19 cellular contexts compared by ENCODE assay signal in genomic region chr22:20001082-20001638, GRCh38. TPM values are rescaled to one million over a fixed set of nuclear protein-coding genes. Genes with fewer than 3 reads are reported as not detected.
DNase-seq lines count a peak whose midpoint lies in the region; TF ChIP-seq lines count a peak whose summit lies in the region.
"Had no signal": no experiment of that assay in that cellular context is flagged by ENCODE, and none has a peak within 500 bp of the region (broad histone marks: within the 10 kb centered on the region; RNA-seq: fewer than 3 reads in every experiment).

No MANE protein-coding gene starts in this region.

- intact Hi-C loops in activated CD4-positive, alpha-beta T cell treated with anti-CD3 and anti-CD28 coated beads, Interleukin-2, amount 10 ng/mL, durations not matched to agents 24 days and 14 days (cut with micrococcal nuclease) = no loop called here

- peak overlapping the region in 4 of 5 experiments; percentile 49 to 95 (median 92) for H3K27ac Mint-ChIP-seq in brain
- no peak overlapping the region for H3K27ac Mint-ChIP-seq in activated CD4-positive, alpha-beta T cell treated with anti-CD3 and anti-CD28 coated beads, Interleukin-2, amount 10 ng/mL, durations not matched to agents 24 days and 14 days
- H3K27ac Mint-ChIP-seq: stimulated activated memory B cell treated with anti-CD40 and anti-IgM and Interleukin-4, amounts not matched to agents 10 μg/mL and 1 μg/mL and 100 μg/mL, for 72 hours; T-helper 1 cell treated with Interleukin-12 subunit alpha and Interleukin-12 subunit beta and Interleukin-4 antibody, amounts not matched to agents 30 μg/mL and 1 μg/mL, for 36 hours had no signal

- no peak overlapping the region for H3K4me3 Mint-ChIP-seq in brain
- no peak overlapping the region for H3K4me3 Mint-ChIP-seq in activated CD4-positive, alpha-beta T cell treated with anti-CD3 and anti-CD28 coated beads, Interleukin-2, amount 10 ng/mL, durations not matched to agents 24 days and 14 days
- H3K4me3 Mint-ChIP-seq: CD8-positive, alpha-beta memory T cell; stimulated activated memory B cell treated with anti-CD40 and anti-IgM and Interleukin-4, amounts not matched to agents 10 μg/mL and 1 μg/mL and 100 μg/mL, for 72 hours; T-helper 1 cell treated with Interleukin-12 subunit alpha and Interleukin-12 subunit beta and Interleukin-4 antibody, amounts not matched to agents 30 μg/mL and 1 μg/mL, for 36 hours had no signal

- H3K4me1 Mint-ChIP-seq in brain = peaks cover 71% of the 10 kb centered on the region
- no peaks in the 10 kb centered on the region for H3K4me1 Mint-ChIP-seq in activated CD4-positive, alpha-beta T cell treated with anti-CD3 and anti-CD28 coated beads, Interleukin-2, amount 10 ng/mL, durations not matched to agents 24 days and 14 days
- H3K4me1 Mint-ChIP-seq: CD8-positive, alpha-beta memory T cell; stimulated activated memory B cell treated with anti-CD40 and anti-IgM and Interleukin-4, amounts not matched to agents 10 μg/mL and 1 μg/mL and 100 μg/mL, for 72 hours had no signal

- TF ChIP-seq CTCF in brain (conservative IDR thresholded peaks at IDR 0.05) = no peak

- DNase-seq in KBM-7 (peak; percentile 38), left kidney (ENCODE audit: low read depth, low spot score) (peak; percentile 32), NCI-H146 treated with DMSO at 0.1 percent for 48 hours (lab: John Stamatoyannopoulos, UW; ENCODE audit: unreplicated experiment) (no peak)
- no peak for DNase-seq in stimulated activated naive CD4-positive, alpha-beta T cell (lab: John Stamatoyannopoulos, UW)
- DNase-seq in activated CD4-positive, alpha-beta T cell treated with anti-CD3 and anti-CD28 coated beads, Interleukin-2, amount 10 ng/mL, durations not matched to agents 24 days and 14 days = no peak
- DNase-seq: activated CD4-positive, alpha-beta T cell treated with anti-CD3 and anti-CD28 coated beads, Interleukin-2, amount 50 U/mL, for 48 hours; activated naive CD4-positive, alpha-beta T cell; activated T-cell treated with anti-CD3 and anti-CD28 coated beads, Interleukin-2, amount 50 U/mL, for 1 hour; lower lobe of right lung; NCI-H1092 treated with DMSO at 0.1 percent for 48 hours; NCI-H510A; NK-92 treated with Interleukin-12 subunit alpha and Interleukin-12 subunit beta, amount 100 ng/mL, for 24 hours; ovary; Peyer's patch had no signal

- peaks cover 35% of the 10 kb centered on the region for H3K36me3 Mint-ChIP-seq in brain
- H3K36me3 Mint-ChIP-seq in activated CD4-positive, alpha-beta T cell treated with anti-CD3 and anti-CD28 coated beads, Interleukin-2, amount 10 ng/mL, durations not matched to agents 24 days and 14 days (ENCODE audit: low read depth) = no peaks in the 10 kb centered on the region

- no peaks in the 10 kb centered on the region for H3K27me3 Mint-ChIP-seq in brain
- H3K27me3 Mint-ChIP-seq in activated CD4-positive, alpha-beta T cell treated with anti-CD3 and anti-CD28 coated beads, Interleukin-2, amount 10 ng/mL, durations not matched to agents 24 days and 14 days = peaks cover 18% of the 10 kb centered on the region
- H3K27me3 Mint-ChIP-seq: stimulated activated memory B cell treated with anti-CD40 and anti-IgM and Interleukin-4, amounts not matched to agents 10 μg/mL and 1 μg/mL and 100 μg/mL, for 72 hours had no signal

- H3K27ac ChIP-seq in temporal lobe (ENCODE audit: low read depth, low read length) = peak overlapping the region; percentile 20
- H3K27ac ChIP-seq: ovary, Peyer's patch had no signal

- in situ Hi-C loops in KBM-7 (cut with MboI; ENCODE audit: low pct_unique_long_range_greater_than_20kb, low sequenced_read_pairs) = loop anchor here (25.0 kb wide), 1 partner anchor 89 kb away; no protein-coding TSS in a partner anchor

- H3K9me3 Mint-ChIP-seq in brain = peaks cover 22 to 31% (median 25%) of the 10 kb centered on the region in 5 experiments
- peaks cover 16% of the 10 kb centered on the region for H3K9me3 Mint-ChIP-seq in activated CD4-positive, alpha-beta T cell treated with anti-CD3 and anti-CD28 coated beads, Interleukin-2, amount 10 ng/mL, durations not matched to agents 24 days and 14 days

RNA-seq across cellular contexts. Expression of gene ARVCF, which starts 15.5 kb away (rescaled TPM):
- 43.9 TPM for polyA plus RNA-seq in brain (ENCODE audit: insufficient read depth, low read depth, low replicate concordance)
- total RNA-seq in temporal lobe = 48.9 TPM
- total RNA-seq in activated CD4-positive, alpha-beta T cell treated with anti-CD3 and anti-CD28 coated beads, Interleukin-2, amount 10 ng/mL, durations not matched to agents 24 days and 14 days = 2.6 and 4.1 TPM in 2 replicates

RNA-seq across cellular contexts. Expression of gene TANGO2, which starts 19.8 kb away (rescaled TPM):
- polyA plus RNA-seq in brain (ENCODE audit: insufficient read depth, low read depth, low replicate concordance) = 22.2 TPM
- total RNA-seq in temporal lobe = 8.1 TPM
- total RNA-seq in activated CD4-positive, alpha-beta T cell treated with anti-CD3 and anti-CD28 coated beads, Interleukin-2, amount 10 ng/mL, durations not matched to agents 24 days and 14 days = 27.1 and 31.5 TPM in 2 replicates

RNA-seq across cellular contexts. Expression of gene TXNRD2, which starts 59.5 kb away (rescaled TPM):
- polyA plus RNA-seq in brain (ENCODE audit: insufficient read depth, low read depth, low replicate concordance) = 22.2 TPM
- total RNA-seq in temporal lobe = 11.6 TPM
- 18.4 and 23.5 TPM in 2 replicates for total RNA-seq in activated CD4-positive, alpha-beta T cell treated with anti-CD3 and anti-CD28 coated beads, Interleukin-2, amount 10 ng/mL, durations not matched to agents 24 days and 14 days

RNA-seq across cellular contexts. Expression of gene COMT, which starts 59.6 kb away (rescaled TPM):
- 161 TPM for polyA plus RNA-seq in brain (ENCODE audit: insufficient read depth, low read depth, low replicate concordance)
- 42.8 TPM for total RNA-seq in temporal lobe
- 104 and 110 TPM in 2 replicates for total RNA-seq in activated CD4-positive, alpha-beta T cell treated with anti-CD3 and anti-CD28 coated beads, Interleukin-2, amount 10 ng/mL, durations not matched to agents 24 days and 14 days

Comparison
In these comparisons a context has a peak if more than half of its experiments do, and no peak if none do; other contexts are left out.
1. DNase-seq: peak in KBM-7 (single experiment) and left kidney (single experiment); none in stimulated activated naive CD4-positive, alpha-beta T cell (0 of 6), activated CD4-positive, alpha-beta T cell treated with anti-CD3 and anti-CD28 coated beads, Interleukin-2, amount 10 ng/mL, durations not matched to agents 24 days and 14 days (single experiment) and NCI-H146 treated with DMSO at 0.1 percent for 48 hours (single experiment).